In the genomic region with DNA sequence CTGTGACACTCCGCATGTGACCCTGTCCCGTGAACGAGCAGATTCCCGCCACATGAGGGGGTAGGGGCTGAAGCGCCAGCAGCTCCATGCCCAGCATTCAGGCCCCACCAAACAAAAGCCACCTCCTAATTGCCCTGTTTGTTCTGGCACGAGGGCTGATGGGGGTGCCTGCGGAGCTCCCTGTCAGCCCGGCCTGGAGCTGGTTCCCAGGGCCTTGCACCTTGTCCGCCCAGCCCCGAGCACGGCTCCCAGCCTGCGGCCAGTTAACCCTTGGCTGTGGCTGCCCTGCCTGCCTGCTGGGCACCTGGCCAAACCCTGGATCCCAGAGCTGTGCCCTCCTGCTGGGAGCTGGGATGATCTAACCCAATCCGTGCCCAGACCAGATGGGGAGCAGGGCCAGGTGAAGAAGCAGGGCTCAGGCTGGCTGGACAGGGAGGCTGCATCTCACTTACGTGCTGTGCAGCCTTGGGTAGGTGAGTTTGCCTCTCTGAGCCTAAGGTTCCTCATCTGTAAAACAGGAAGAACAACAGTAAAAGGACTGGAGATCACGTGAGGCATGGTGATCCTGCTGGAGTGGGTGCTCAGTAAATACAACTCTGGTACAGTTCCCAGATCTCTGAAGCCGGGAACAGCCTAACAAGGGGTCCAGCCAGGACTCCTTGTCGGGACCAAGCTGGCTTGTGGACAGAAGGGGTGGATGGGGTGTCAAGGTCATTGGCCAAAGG, we compare ENCODE assay signal across 1 cellular context.
TF ChIP-seq lines count a peak whose summit lies in the region.

No MANE protein-coding gene starts in this region.

TF ChIP-seq in HepG2, 621 proteins besides CTCF, POLR2A, EP300 and RAD21 (continued from another document and continues in another):
- peak; percentile 64 for TF ChIP-seq USF2 (IDR thresholded peaks at IDR 0.05; ENCODE audit: low read depth, low read length)
- TF ChIP-seq USF2 (CRISPR knock-in tag; IDR thresholded peaks at IDR 0.05; ENCODE audit: borderline replicate concordance), result peak; percentile 73; the same call in 1 of the 2 replicates
- TF ChIP-seq KDM2A (CRISPR knock-in tag; IDR thresholded peaks at IDR 0.05; ENCODE audit: borderline replicate concordance, low read depth), result no peak
- peak; percentile 90; the same call in 1 of the 2 replicates for TF ChIP-seq KDM1A (CRISPR knock-in tag; IDR thresholded peaks at IDR 0.05)
- TF ChIP-seq NFYB (CRISPR knock-in tag; IDR thresholded peaks at IDR 0.05), result no peak
- no peak for TF ChIP-seq ARNTL (CRISPR knock-in tag; IDR thresholded peaks at IDR 0.05)
- peak; percentile 88 for TF ChIP-seq HNRNPL (IDR thresholded peaks at IDR 0.05; ENCODE audit: low read depth, low read length)
- no peak for TF ChIP-seq ZNF713 (CRISPR knock-in tag; IDR thresholded peaks at IDR 0.05)
- TF ChIP-seq NFYC (CRISPR knock-in tag; IDR thresholded peaks at IDR 0.05), result no peak
- TF ChIP-seq SKI (IDR thresholded peaks at IDR 0.05; ENCODE audit: partially characterized antibody), result no peak
- no peak; the same call in 1 of the 2 replicates for TF ChIP-seq REL (CRISPR knock-in tag; conservative IDR thresholded peaks at IDR 0.05)
- TF ChIP-seq ZC3H13 (CRISPR knock-in tag; IDR thresholded peaks at IDR 0.05), result 0 out of 2 replicates have a peak, but pooled peaks have one; percentile 22
- no peak for TF ChIP-seq ZNF343 (CRISPR knock-in tag; IDR thresholded peaks at IDR 0.05)
- no peak for TF ChIP-seq PRDM15 (CRISPR knock-in tag; IDR thresholded peaks at IDR 0.05)
- TF ChIP-seq HDAC6 (IDR thresholded peaks at IDR 0.05; ENCODE audit: low read depth, low read length), result no peak
- TF ChIP-seq KLF12 (CRISPR knock-in tag; IDR thresholded peaks at IDR 0.05; ENCODE audit: borderline replicate concordance), result no peak
- no peak for TF ChIP-seq ZNF788 (CRISPR knock-in tag; IDR thresholded peaks at IDR 0.05; ENCODE audit: borderline replicate concordance)
- TF ChIP-seq HDAC2 (CRISPR knock-in tag; IDR thresholded peaks at IDR 0.05), result peak; percentile 24; the same call in 1 of the 2 replicates
- TF ChIP-seq ZNF451 (CRISPR knock-in tag; IDR thresholded peaks at IDR 0.05), result no peak
- TF ChIP-seq ATM (IDR thresholded peaks at IDR 0.05; ENCODE audit: borderline replicate concordance), result no peak
- TF ChIP-seq CHCHD3 (CRISPR knock-in tag; IDR thresholded peaks at IDR 0.05), result no peak
- TF ChIP-seq ZFP82 (CRISPR knock-in tag; IDR thresholded peaks at IDR 0.05; ENCODE audit: borderline replicate concordance), result no peak
- TF ChIP-seq ZNF850 (CRISPR knock-in tag; conservative IDR thresholded peaks at IDR 0.05), result peak; percentile 80; the same call in 1 of the 2 replicates
- TF ChIP-seq ZNF781 (CRISPR knock-in tag; IDR thresholded peaks at IDR 0.05; ENCODE audit: borderline replicate concordance, not compliant biosample characterization), result no peak
- TF ChIP-seq, protein P1, sequence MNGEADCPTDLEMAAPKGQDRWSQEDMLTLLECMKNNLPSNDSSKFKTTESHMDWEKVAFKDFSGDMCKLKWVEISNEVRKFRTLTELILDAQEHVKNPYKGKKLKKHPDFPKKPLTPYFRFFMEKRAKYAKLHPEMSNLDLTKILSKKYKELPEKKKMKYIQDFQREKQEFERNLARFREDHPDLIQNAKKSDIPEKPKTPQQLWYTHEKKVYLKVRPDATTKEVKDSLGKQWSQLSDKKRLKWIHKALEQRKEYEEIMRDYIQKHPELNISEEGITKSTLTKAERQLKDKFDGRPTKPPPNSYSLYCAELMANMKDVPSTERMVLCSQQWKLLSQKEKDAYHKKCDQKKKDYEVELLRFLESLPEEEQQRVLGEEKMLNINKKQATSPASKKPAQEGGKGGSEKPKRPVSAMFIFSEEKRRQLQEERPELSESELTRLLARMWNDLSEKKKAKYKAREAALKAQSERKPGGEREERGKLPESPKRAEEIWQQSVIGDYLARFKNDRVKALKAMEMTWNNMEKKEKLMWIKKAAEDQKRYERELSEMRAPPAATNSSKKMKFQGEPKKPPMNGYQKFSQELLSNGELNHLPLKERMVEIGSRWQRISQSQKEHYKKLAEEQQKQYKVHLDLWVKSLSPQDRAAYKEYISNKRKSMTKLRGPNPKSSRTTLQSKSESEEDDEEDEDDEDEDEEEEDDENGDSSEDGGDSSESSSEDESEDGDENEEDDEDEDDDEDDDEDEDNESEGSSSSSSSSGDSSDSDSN (CRISPR knock-in tag; IDR thresholded peaks at IDR 0.05), result peak; percentile 27
- no peak for TF ChIP-seq ZNF10 (CRISPR knock-in tag; IDR thresholded peaks at IDR 0.05; ENCODE audit: borderline replicate concordance, low read depth)
- TF ChIP-seq ZNF317 (CRISPR knock-in tag; IDR thresholded peaks at IDR 0.05), result no peak
- TF ChIP-seq, protein P2, sequence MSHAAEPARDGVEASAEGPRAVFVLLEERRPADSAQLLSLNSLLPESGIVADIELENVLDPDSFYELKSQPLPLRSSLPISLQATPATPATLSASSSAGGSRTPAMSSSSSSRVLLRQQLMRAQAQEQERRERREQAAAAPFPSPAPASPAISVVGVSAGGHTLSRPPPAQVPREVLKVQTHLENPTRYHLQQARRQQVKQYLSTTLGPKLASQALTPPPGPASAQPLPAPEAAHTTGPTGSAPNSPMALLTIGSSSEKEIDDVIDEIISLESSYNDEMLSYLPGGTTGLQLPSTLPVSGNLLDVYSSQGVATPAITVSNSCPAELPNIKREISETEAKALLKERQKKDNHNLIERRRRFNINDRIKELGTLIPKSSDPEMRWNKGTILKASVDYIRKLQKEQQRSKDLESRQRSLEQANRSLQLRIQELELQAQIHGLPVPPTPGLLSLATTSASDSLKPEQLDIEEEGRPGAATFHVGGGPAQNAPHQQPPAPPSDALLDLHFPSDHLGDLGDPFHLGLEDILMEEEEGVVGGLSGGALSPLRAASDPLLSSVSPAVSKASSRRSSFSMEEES (CRISPR knock-in tag; IDR thresholded peaks at IDR 0.05), result 0 out of 2 replicates have a peak, but pooled peaks have one; percentile 38
- no peak for TF ChIP-seq TMF1 (CRISPR knock-in tag; IDR thresholded peaks at IDR 0.05; ENCODE audit: low read depth)
- TF ChIP-seq PATZ1 (CRISPR knock-in tag; IDR thresholded peaks at IDR 0.05), result peak; percentile 9; the same call in 1 of the 2 replicates
- TF ChIP-seq ZEB1 (IDR thresholded peaks at IDR 0.05; ENCODE audit: insufficient replicate concordance, low read depth), result no peak
- peak; percentile 13; the same call in 1 of the 2 replicates for TF ChIP-seq GABPB1 (CRISPR knock-in tag; IDR thresholded peaks at IDR 0.05)
- TF ChIP-seq ZNF652 (CRISPR knock-in tag; IDR thresholded peaks at IDR 0.05; ENCODE audit: borderline replicate concordance, low read depth), result peak; percentile 78
- TF ChIP-seq TRIM24 (CRISPR knock-in tag; IDR thresholded peaks at IDR 0.05), result no peak
- TF ChIP-seq ZNF432 (CRISPR knock-in tag; IDR thresholded peaks at IDR 0.05; ENCODE audit: borderline replicate concordance), result no peak
- TF ChIP-seq ZNF234 (CRISPR knock-in tag; conservative IDR thresholded peaks at IDR 0.05), result no peak
- TF ChIP-seq SOX13 (IDR thresholded peaks at IDR 0.05), result no peak
- TF ChIP-seq SOX13 (CRISPR knock-in tag; conservative IDR thresholded peaks at IDR 0.05 in 1 of 2, IDR thresholded peaks at IDR 0.05 in 1 of 2), result peak in 1 of 2 experiments; percentile 90; a peak in 2 of 4 replicates
- no peak for TF ChIP-seq CREB1 (IDR thresholded peaks at IDR 0.05)
- 0 out of 2 replicates have a peak, but pooled peaks have one; percentile 5 for TF ChIP-seq CREB1 (CRISPR knock-in tag; IDR thresholded peaks at IDR 0.05)
- no peak for TF ChIP-seq MTERF4 (CRISPR knock-in tag; IDR thresholded peaks at IDR 0.05)
- TF ChIP-seq, protein P3, sequence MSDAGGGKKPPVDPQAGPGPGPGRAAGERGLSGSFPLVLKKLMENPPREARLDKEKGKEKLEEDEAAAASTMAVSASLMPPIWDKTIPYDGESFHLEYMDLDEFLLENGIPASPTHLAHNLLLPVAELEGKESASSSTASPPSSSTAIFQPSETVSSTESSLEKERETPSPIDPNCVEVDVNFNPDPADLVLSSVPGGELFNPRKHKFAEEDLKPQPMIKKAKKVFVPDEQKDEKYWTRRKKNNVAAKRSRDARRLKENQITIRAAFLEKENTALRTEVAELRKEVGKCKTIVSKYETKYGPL (CRISPR knock-in tag; IDR thresholded peaks at IDR 0.05), result no peak
- no peak for TF ChIP-seq NR2F6 (IDR thresholded peaks at IDR 0.05)
- TF ChIP-seq NR2F6 (CRISPR knock-in tag; IDR thresholded peaks at IDR 0.05), result no peak
- TF ChIP-seq CREB3 (CRISPR knock-in tag; IDR thresholded peaks at IDR 0.05), result no peak
- no peak for TF ChIP-seq TRAFD1 (CRISPR knock-in tag; IDR thresholded peaks at IDR 0.05; ENCODE audit: borderline replicate concordance)
